ENCODE assay signal across 9 cellular contexts in genomic region chr17:80413771-80414507, GRCh38. TPM values are rescaled to one million over a fixed set of nuclear protein-coding genes. Genes with fewer than 3 reads are reported as not detected.
A peak's percentile ranks its signal among the peaks of the same experiment; 100 is the strongest.
DNase-seq lines count a peak whose midpoint lies in the region; ATAC-seq and TF ChIP-seq lines count a peak whose summit lies in the region.
"Had no signal": no experiment of that assay in that cellular context is flagged by ENCODE, and none has a peak within 500 bp of the region (broad histone marks: within the 10 kb centered on the region; RNA-seq: fewer than 3 reads in every experiment).

No MANE protein-coding gene starts in this region.

- TF ChIP-seq EP300 in upper lobe of left lung (IDR thresholded peaks at IDR 0.05): no peak

- no peak for DNase-seq in activated naive CD4-positive, alpha-beta T cell (lab: John Stamatoyannopoulos, UW)
- no peak for DNase-seq in ascending aorta (ENCODE audit: low spot score in 2 of 2)
- peak in 1 of 2 donors; percentile 77 for DNase-seq in upper lobe of left lung
- DNase-seq: NCI-H2029 treated with DMSO at 0.1 percent for 48 hours had no signal

- no peak overlapping the region for H3K27ac ChIP-seq in ascending aorta
- no peak overlapping the region for H3K27ac ChIP-seq in liver (ENCODE audit: low read depth in 1 of 2, low read length in 2 of 2)
- peak overlapping the region in 2 of 4 donors; percentile 94 to 97 for H3K27ac ChIP-seq in upper lobe of left lung

- H3K27me3 ChIP-seq in ascending aorta: no peaks in the 10 kb centered on the region
- no peaks in the 10 kb centered on the region for H3K27me3 ChIP-seq in liver (ENCODE audit: control insufficient read depth in 4 of 4, insufficient read depth in 4 of 4, low read length in 3 of 4)
- H3K27me3 ChIP-seq in upper lobe of left lung: no peaks in the 10 kb centered on the region

- ATAC-seq in upper lobe of left lung (ENCODE audit: low FRiP score in 2 of 2) (no peak), HG02763 (IDR thresholded peaks at IDR 0.05; ENCODE audit: unreplicated experiment) (no peak), GM18520 (IDR thresholded peaks at IDR 0.05; ENCODE audit: unreplicated experiment) (no peak), HG03571 (IDR thresholded peaks at IDR 0.05; ENCODE audit: unreplicated experiment) (no peak)

- H3K4me3 ChIP-seq in ascending aorta (peak overlapping the region; percentile 93 to 98), liver (ENCODE audit: low read depth in 1 of 3, low read length in 3 of 3) (peak overlapping the region in 2 of 3 donors; percentile 78 to 91), upper lobe of left lung (peak overlapping the region in 3 of 4 donors; percentile 84 to 98 (median 87))

- TF ChIP-seq RAD21 in liver (IDR thresholded peaks at IDR 0.05): no peak

- H3K4me1 Mint-ChIP-seq in activated naive CD4-positive, alpha-beta T cell treated with anti-CD3 and anti-CD28 coated beads, Interleukin-2, amount 50 U/mL, for 24 hours: peaks cover 31% of the 10 kb centered on the region

- peak overlapping the region; percentile 79 for H3K27ac Mint-ChIP-seq in activated naive CD4-positive, alpha-beta T cell treated with anti-CD3 and anti-CD28 coated beads, Interleukin-2, amount 50 U/mL, for 24 hours

- H3K4me3 Mint-ChIP-seq in activated naive CD4-positive, alpha-beta T cell treated with anti-CD3 and anti-CD28 coated beads, Interleukin-2, amount 50 U/mL, for 24 hours: peak overlapping the region; percentile 84

- H3K9me3 Mint-ChIP-seq in activated naive CD4-positive, alpha-beta T cell treated with anti-CD3 and anti-CD28 coated beads, Interleukin-2, amount 50 U/mL, for 24 hours: no peaks in the 10 kb centered on the region

- H3K27me3 Mint-ChIP-seq in activated naive CD4-positive, alpha-beta T cell treated with anti-CD3 and anti-CD28 coated beads, Interleukin-2, amount 50 U/mL, for 24 hours: peaks cover 10% of the 10 kb centered on the region

- no peak for TF ChIP-seq POLR2A in upper lobe of left lung (IDR thresholded peaks at IDR 0.05)

- no peaks in the 10 kb centered on the region for H3K36me3 ChIP-seq in ascending aorta
- peaks cover 0 to 7% (median 0%) of the 10 kb centered on the region in 4 donors for H3K36me3 ChIP-seq in liver (ENCODE audit: control insufficient read depth in 4 of 4, insufficient read depth in 3 of 4, low read depth in 1 of 4, low read length in 3 of 4)
- H3K36me3 ChIP-seq in upper lobe of left lung: peaks cover 0 to 20% (median 6%) of the 10 kb centered on the region in 4 donors

- 43% methylated on average over 26 of the region's 26 CpGs for WGBS in liver
- WGBS in upper lobe of left lung, 2 donors: 42 to 45% methylated on average over 26 of the region's 26 CpGs

- peaks cover 3% of the 10 kb centered on the region for H3K36me3 Mint-ChIP-seq in activated naive CD4-positive, alpha-beta T cell treated with anti-CD3 and anti-CD28 coated beads, Interleukin-2, amount 50 U/mL, for 24 hours

- H3K9me3 ChIP-seq in ascending aorta (no peaks in the 10 kb centered on the region), liver (ENCODE audit: control insufficient read depth in 4 of 4, low read length in 3 of 4) (no peaks in the 10 kb centered on the region), upper lobe of left lung (no peaks in the 10 kb centered on the region)

- TF ChIP-seq CTCF in ascending aorta (IDR thresholded peaks at IDR 0.05) (no peak), liver (IDR thresholded peaks at IDR 0.05; ENCODE audit: low read depth, low read length, missing input control) (no peak), upper lobe of left lung (IDR thresholded peaks at IDR 0.05) (no peak)

- H3K9ac ChIP-seq in liver (ENCODE audit: low read depth in 1 of 2, low read length in 2 of 2): peak overlapping the region in 1 of 2 donors; percentile 87

- peaks cover 4 to 17% of the 10 kb centered on the region in 2 donors for H3K4me1 ChIP-seq in ascending aorta
- peaks cover 12 to 29% (median 24%) of the 10 kb centered on the region in 4 donors for H3K4me1 ChIP-seq in liver (ENCODE audit: control insufficient read depth in 4 of 4, insufficient read depth in 4 of 4, low read length in 3 of 4)
- peaks cover 23 to 42% (median 27%) of the 10 kb centered on the region in 4 donors for H3K4me1 ChIP-seq in upper lobe of left lung

- intact Hi-C loops in ascending aorta (cut with DNase I): loop anchor here (10.0 kb wide), 2 partner anchors 131 to 681 kb away; partner anchors contain the start of gene RPTOR

TF ChIP-seq in liver, 16 proteins besides CTCF, POLR2A, EP300 and RAD21:
- TF ChIP-seq, protein P1, sequence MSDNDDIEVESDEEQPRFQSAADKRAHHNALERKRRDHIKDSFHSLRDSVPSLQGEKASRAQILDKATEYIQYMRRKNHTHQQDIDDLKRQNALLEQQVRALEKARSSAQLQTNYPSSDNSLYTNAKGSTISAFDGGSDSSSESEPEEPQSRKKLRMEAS (IDR thresholded peaks at IDR 0.05): no peak
- no peak for TF ChIP-seq JUND (IDR thresholded peaks at IDR 0.05)

RNA-seq across cellular contexts. Expression of gene ENDOV, which starts 1.0 kb away (rescaled TPM):
- 18.0 TPM for total RNA-seq in ascending aorta
- 10 to 100 TPM in 1 of 2 donors, 1 to 10 TPM in 1; 5.7 to 10.7 TPM for total RNA-seq in liver
- polyA plus RNA-seq in liver: 10 to 100 TPM in 1 of 2 donors, 1 to 10 TPM in 1; 5.8 to 11.9 TPM
- total RNA-seq in upper lobe of left lung: 10 to 100 TPM; 16.7 to 93.2 (median 25.6) TPM
